In genomic region chr1:198656500-198656932, GRCh38 we compare ENCODE assay signal across 8 cellular contexts. TPM values are rescaled to one million over a fixed set of nuclear protein-coding genes. Genes with fewer than 3 reads are reported as not detected.
DNase-seq lines count a peak whose midpoint lies in the region; ATAC-seq and TF ChIP-seq lines count a peak whose summit lies in the region.

No MANE protein-coding gene starts in this region.

- H3K4me1 ChIP-seq in left lung: peaks cover 3 to 62% of the 10 kb centered on the region in 2 donors
- H3K4me1 ChIP-seq in neuronal stem cell (ENCODE audit: control insufficient read depth in 2 of 2, insufficient read depth in 1 of 2, low read depth in 1 of 2, low read length in 2 of 2): peaks cover 2 to 7% of the 10 kb centered on the region in 2 donors

- no peak overlapping the region for H2AFZ ChIP-seq in neuronal stem cell (ENCODE audit: low read length)

- no peak overlapping the region for H4K8ac ChIP-seq in neuronal stem cell (ENCODE audit: low read depth, low read length)

- no CpG with 5 or more reads among the region's 4 CpGs for WGBS in neuronal stem cell (ENCODE audit: extremely low coverage in 2 of 2, insufficient read length in 2 of 2, insufficient replicate concordance in 1 of 2), 2 donors

- H2BK120ac ChIP-seq in neuronal stem cell (ENCODE audit: low read depth, low read length): no peak overlapping the region

- H2BK15ac ChIP-seq in neuronal stem cell (ENCODE audit: low read length): no peak overlapping the region

- intact Hi-C loops in left lung (cut with DNase I): no loop called here

- no peak overlapping the region for H3K18ac ChIP-seq in neuronal stem cell (ENCODE audit: low read length)

- no peak overlapping the region for H3K9ac ChIP-seq in neuronal stem cell (ENCODE audit: low read depth, low read length, poor library complexity)

- no peak overlapping the region for H3K4me2 ChIP-seq in neuronal stem cell (ENCODE audit: insufficient read depth, low read length, poor library complexity, severe bottlenecking)

- TF ChIP-seq CTCF in left lung (IDR thresholded peaks at IDR 0.05): no peak

- H3K27me3 ChIP-seq in left lung (no peaks in the 10 kb centered on the region), neuronal stem cell (ENCODE audit: control insufficient read depth in 3 of 3, insufficient read depth in 3 of 3, low read depth in 1 of 3, low read length in 3 of 3) (no peaks in the 10 kb centered on the region)

- no peak overlapping the region for H2BK5ac ChIP-seq in neuronal stem cell (ENCODE audit: low read length)

- H3K36me3 ChIP-seq in left lung: no peaks in the 10 kb centered on the region
- no peaks in the 10 kb centered on the region for H3K36me3 ChIP-seq in neuronal stem cell (replicated peaks in 1 of 2; ENCODE audit: control insufficient read depth in 2 of 2, insufficient read depth in 2 of 2, low read length in 2 of 2)

- no peak overlapping the region for H2BK12ac ChIP-seq in neuronal stem cell (ENCODE audit: low read length)

- H3K9me3 ChIP-seq in left lung (no peaks in the 10 kb centered on the region), neuronal stem cell (replicated peaks in 1 of 2; ENCODE audit: control insufficient read depth in 2 of 2, insufficient read depth in 1 of 2, low read depth in 1 of 2, low read length in 2 of 2) (no peaks in the 10 kb centered on the region)

- peak; percentile 26 for ATAC-seq in GM18868 (IDR thresholded peaks at IDR 0.05; ENCODE audit: unreplicated experiment)
- peak; percentile 25 for ATAC-seq in left lung

- DNase-seq in LoVo (ENCODE audit: low spot score): peak; percentile 45
- peak; percentile 75 for DNase-seq in activated CD8-positive, alpha-beta memory T cell treated with anti-CD3 and anti-CD28 coated beads, Interleukin-2, amount 50 U/mL, for 48 hours
- peak; percentile 61 to 66 for DNase-seq in left lung
- DNase-seq in stimulated activated naive CD4-positive, alpha-beta T cell (lab: John Stamatoyannopoulos, UW): peak; percentile 65 to 90 (median 82)
- no peak for DNase-seq in GM19240 (ENCODE audit: insufficient read length, low spot score)
- no peak for DNase-seq in neuronal stem cell (ENCODE audit: low spot score)
- DNase-seq in DMS79 treated with DMSO at 0.1 percent for 48 hours (lab: John Stamatoyannopoulos, UW): no peak

- H3K27ac ChIP-seq in left lung (peak overlapping the region; percentile 58 to 85), neuronal stem cell (replicated peaks; ENCODE audit: low read length) (no peak overlapping the region)

- H3K4ac ChIP-seq in neuronal stem cell (ENCODE audit: low read length): no peak overlapping the region

- H3K23ac ChIP-seq in neuronal stem cell (ENCODE audit: low read depth, low read length, poor library complexity): no peak overlapping the region

- no peaks in the 10 kb centered on the region for H3K79me1 ChIP-seq in neuronal stem cell (ENCODE audit: low read depth, low read length)

- no peak overlapping the region for H4K91ac ChIP-seq in neuronal stem cell (ENCODE audit: low read depth, low read length, poor library complexity)

- H3K14ac ChIP-seq in neuronal stem cell (ENCODE audit: low read length): no peak overlapping the region

- no peak overlapping the region for H2AK5ac ChIP-seq in neuronal stem cell (ENCODE audit: low read depth, low read length)

- H3K4me3 ChIP-seq in left lung: no peak overlapping the region
- no peak overlapping the region for H3K4me3 ChIP-seq in neuronal stem cell (ENCODE audit: low read length in 2 of 2)

RNA-seq across cellular contexts. Expression of gene PTPRC, which starts 17.7 kb away (rescaled TPM):
- 100 to 1,000 TPM in 1 of 2 donors, 10 to 100 TPM in 1; 53.0 to 180 TPM for total RNA-seq in left lung
- not detected for polyA plus RNA-seq in neuronal stem cell (2013, experiment 1 of 2)
- polyA plus RNA-seq in neuronal stem cell (2013, experiment 2 of 2): not detected

Comparison
In these comparisons a context has a peak if more than half of its experiments do, and no peak if none do; other contexts are left out.
1. DNase-seq: peak in LoVo (single experiment), activated CD8-positive, alpha-beta memory T cell treated with anti-CD3 and anti-CD28 coated beads, Interleukin-2, amount 50 U/mL, for 48 hours (single experiment), left lung (2 of 2) and stimulated activated naive CD4-positive, alpha-beta T cell (6 of 6); none in GM19240 (single experiment), neuronal stem cell (single experiment) and DMS79 treated with DMSO at 0.1 percent for 48 hours (single experiment).